Comparison of ENCODE assay signal across 14 cellular contexts in genomic region chr14:95235351-95235750, GRCh38.
"Had no signal": no experiment of that assay in that cellular context is flagged by ENCODE, and none has a peak within 500 bp of the region (broad histone marks: within the 10 kb centered on the region; RNA-seq: fewer than 3 reads in every experiment).

No MANE protein-coding gene starts in this region.

- H3K27me3 ChIP-seq: adrenal gland, testis, uterus had no signal

- DNase-seq: activated CD4-positive, alpha-beta T cell treated with anti-CD3 and anti-CD28 coated beads, Interleukin-2, amount 50 U/mL, for 1 hour; activated naive CD4-positive, alpha-beta T cell treated with anti-CD3 and anti-CD28 coated beads, Interleukin-2, amount 50 U/mL, for 16 hours; adrenal gland; effector memory CD8-positive, alpha-beta T cell; lower lobe of right lung; mucosa of descending colon; natural killer cell; stimulated activated CD4-positive, alpha-beta T cell treated with anti-CD3 and anti-CD28 coated beads, Interleukin-12 subunit alpha, Interleukin-12 subunit beta, amount 100 ng/mL, for 4 hours; stimulated activated naive CD8-positive, alpha-beta T cell treated with anti-CD3 and anti-CD28 coated beads, Interleukin-15, Interleukin-2, amounts not matched to agents 100 U/mL and 50 U/mL, for 24 hours; T-helper 2 cell; testis; uterus had no signal

- ATAC-seq: effector memory CD8-positive, alpha-beta T cell; mucosa of descending colon; natural killer cell; stimulated activated naive CD8-positive, alpha-beta T cell treated with anti-CD3 and anti-CD28 coated beads, Interleukin-15, Interleukin-2, amounts not matched to agents 100 U/mL and 50 U/mL, for 24 hours had no signal

- FAIRE-seq: TTC549 had no signal

- H3K27ac ChIP-seq: adrenal gland, epithelial cell of prostate, testis had no signal

- H3K36me3 ChIP-seq: adrenal gland, lower lobe of right lung, uterus had no signal

- H3K4me3 ChIP-seq: adrenal gland, lower lobe of right lung, mucosa of descending colon, testis, uterus had no signal

- H3K9me3 ChIP-seq: adrenal gland, lower lobe of right lung, mucosa of descending colon, testis, uterus had no signal
